In the genomic region with DNA sequence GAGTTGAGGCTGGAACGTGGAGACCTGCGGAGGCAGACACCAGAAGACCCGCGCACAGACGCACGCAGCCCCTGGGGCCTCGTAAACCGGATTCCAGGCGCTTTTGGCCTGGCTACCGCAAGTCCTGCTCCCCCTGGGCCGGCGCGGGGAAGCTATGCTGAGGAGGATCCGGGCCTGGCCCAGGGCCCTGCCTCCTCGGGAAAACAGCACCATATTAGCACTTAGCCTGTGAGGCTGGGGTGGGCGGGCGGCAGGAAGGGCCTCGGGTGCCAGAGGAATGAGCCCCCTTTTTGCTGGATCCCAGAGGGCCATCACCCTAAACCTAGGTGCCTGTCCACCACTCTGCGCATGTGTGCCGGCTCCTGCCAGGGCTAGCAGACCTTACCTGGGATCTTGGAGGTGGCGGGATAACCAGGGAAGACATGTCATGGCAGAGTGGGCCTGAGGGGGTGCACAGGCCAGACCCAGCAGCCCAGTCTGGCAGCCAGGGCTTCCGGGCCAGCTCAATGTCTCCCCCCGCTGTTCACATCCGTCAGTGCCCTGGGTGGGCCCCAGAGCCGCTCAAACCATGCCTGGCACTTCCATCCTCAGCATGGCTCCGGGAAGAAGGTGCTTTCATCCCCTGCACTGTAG, we compare ENCODE assay signal across 9 cellular contexts. TPM values are rescaled to one million over a fixed set of nuclear protein-coding genes. Genes with fewer than 3 reads are reported as not detected.
DNase-seq lines count a peak whose midpoint lies in the region; ATAC-seq and TF ChIP-seq lines count a peak whose summit lies in the region.
"Had no signal": no experiment of that assay in that cellular context is flagged by ENCODE, and none has a peak within 500 bp of the region (broad histone marks: within the 10 kb centered on the region; RNA-seq: fewer than 3 reads in every experiment).

No MANE protein-coding gene starts in this region.

- H3K4me1 ChIP-seq in smooth muscle cell (ENCODE audit: low read depth) = no peaks in the 10 kb centered on the region

- H3K27ac ChIP-seq in smooth muscle cell (ENCODE audit: low read depth) = no peak overlapping the region

- peak overlapping the region in 1 of 7 donors; percentile 50 for H3K27ac Mint-ChIP-seq in CD14-positive monocyte

- peaks cover 14% of the 10 kb centered on the region for H3K4me1 Mint-ChIP-seq in CD14-positive monocyte

- H3K9me3 ChIP-seq in smooth muscle cell (replicated peaks; ENCODE audit: low read depth) = no peaks in the 10 kb centered on the region

- H3K4me3 ChIP-seq in smooth muscle cell = no peak overlapping the region

- no peaks in the 10 kb centered on the region for H3K36me3 ChIP-seq in smooth muscle cell (ENCODE audit: low read depth)

- H3F3A ChIP-seq in smooth muscle cell (ENCODE audit: low read depth) = no peaks in the 10 kb centered on the region

- no peak for ATAC-seq in GM21737 (IDR thresholded peaks at IDR 0.05; ENCODE audit: unreplicated experiment)

- peaks cover 16% of the 10 kb centered on the region for H4K20me1 ChIP-seq in smooth muscle cell (ENCODE audit: low read depth)

- H3K36me3 Mint-ChIP-seq in CD14-positive monocyte = peaks cover 32 to 53% of the 10 kb centered on the region in 2 donors

- TF ChIP-seq CTCF in GM12872 (IDR thresholded peaks at IDR 0.05; ENCODE audit: insufficient read depth, low read depth, low read length) (peak; percentile 50), smooth muscle cell (IDR thresholded peaks at IDR 0.05; ENCODE audit: borderline replicate concordance, insufficient read depth, poor library complexity, severe bottlenecking) (peak; percentile 39), CD14-positive monocyte (IDR thresholded peaks at IDR 0.05) (no peak)

- intact Hi-C loops in CD14-positive monocyte (cut with micrococcal nuclease) = no loop called here

- peaks cover 0 to 3% (median 0%) of the 10 kb centered on the region in 7 donors for H3K9me3 Mint-ChIP-seq in CD14-positive monocyte

- H3K4me2 ChIP-seq in smooth muscle cell = no peak overlapping the region

- H3K27me3 ChIP-seq in smooth muscle cell (ENCODE audit: low read depth) = no peaks in the 10 kb centered on the region

- H3K79me2 ChIP-seq in smooth muscle cell (ENCODE audit: low read depth) = peaks cover 4% of the 10 kb centered on the region

- WGBS in smooth muscle cell (ENCODE audit: low lambda C conversion rate) = 84% methylated on average over 26 of the region's 26 CpGs

- no peak overlapping the region for H2AFZ ChIP-seq in smooth muscle cell (ENCODE audit: low read depth)

- DNase-seq in OCI-M1 (lab: John Stamatoyannopoulos, UW) (peak; percentile 60), glomerular visceral epithelial cell (ENCODE audit: extremely low spot score) (peak; percentile 41), smooth muscle cell (lab: John Stamatoyannopoulos, UW; ENCODE audit: unreplicated experiment) (no peak), CD14-positive monocyte (ENCODE audit: low spot score) (no peak), hippocampal formation (lab: John Stamatoyannopoulos, UW) (no peak)
- DNase-seq: activated CD4-positive, alpha-beta T cell treated with anti-CD3 and anti-CD28 coated beads, Interleukin-2, amount 50 U/mL, for 4 hours; NCI-H1436 treated with DMSO at 0.1 percent for 48 hours had no signal

- H3K9ac ChIP-seq in smooth muscle cell (ENCODE audit: low read depth) = no peak overlapping the region

- no peak overlapping the region for H3K4me3 Mint-ChIP-seq in CD14-positive monocyte

- H3K27me3 Mint-ChIP-seq in CD14-positive monocyte (ENCODE audit: low read depth in 3 of 3) = no peaks in the 10 kb centered on the region

RNA-seq across cellular contexts. Expression of a gene that starts 7.3 kb away (rescaled TPM):
- 18.6 and 20.3 TPM in 2 replicates for total RNA-seq in smooth muscle cell
- polyA plus RNA-seq in smooth muscle cell (71.4 and 74.8 TPM in 2 replicates), CD14-positive monocyte (10 to 100 TPM; 77.5 to 95.5 TPM)

RNA-seq across cellular contexts. Expression of a gene that starts 13.1 kb away (rescaled TPM):
- total RNA-seq in smooth muscle cell = 72.8 and 77.8 TPM in 2 replicates
- polyA plus RNA-seq in smooth muscle cell (99.5 and 125 TPM in 2 replicates), CD14-positive monocyte (not detected)

RNA-seq across cellular contexts. Expression of a gene that starts 22.8 kb away (rescaled TPM):
- total RNA-seq in smooth muscle cell = 20.7 and 21.1 TPM in 2 replicates
- polyA plus RNA-seq in smooth muscle cell = 32.1 and 34.1 TPM in 2 replicates
- polyA plus RNA-seq in CD14-positive monocyte = 10 to 100 TPM; 26.4 to 28.3 TPM

RNA-seq across cellular contexts. Expression of a gene that starts 25.7 kb away (rescaled TPM):
- total RNA-seq in smooth muscle cell = 1.9 and 19.8 TPM in 2 replicates
- polyA plus RNA-seq in smooth muscle cell = 0.89 and 1.9 TPM in 2 replicates
- polyA plus RNA-seq in CD14-positive monocyte = 10 to 100 TPM; 20.1 to 31.2 TPM

RNA-seq across cellular contexts. Expression of a gene that starts 45.6 kb away (rescaled TPM):
- 24.1 and 26.9 TPM in 2 replicates for total RNA-seq in smooth muscle cell
- polyA plus RNA-seq in smooth muscle cell = 10.6 and 11.7 TPM in 2 replicates
- 1 to 10 TPM; 3.4 to 3.7 TPM for polyA plus RNA-seq in CD14-positive monocyte

Comparison
In these comparisons a context has a peak if more than half of its experiments do, and no peak if none do; other contexts are left out.
1. DNase-seq: peak in OCI-M1 (single experiment) and glomerular visceral epithelial cell (single experiment); none in smooth muscle cell (single experiment), CD14-positive monocyte (single experiment) and hippocampal formation (0 of 2).
2. RNA of a gene that starts 13.1 kb away (polyA plus RNA-seq): 99.5 to 125 TPM in smooth muscle cell; not detected in CD14-positive monocyte; every median in the first group is over 100 times any median in the second.